In genomic region chr2:215767625-215768024, GRCh38 we compare ENCODE assay signal across 35 cellular contexts.
DNase-seq lines count a peak whose midpoint lies in the region; ATAC-seq, FAIRE-seq and TF ChIP-seq lines count a peak whose summit lies in the region.
"Had no signal": no experiment of that assay in that cellular context is flagged by ENCODE, and none has a peak within 500 bp of the region (broad histone marks: within the 10 kb centered on the region; RNA-seq: fewer than 3 reads in every experiment).

No MANE protein-coding gene starts in this region.

- H3K79me1 ChIP-seq in IMR-90 (ENCODE audit: low read depth in 1 of 2, low read length in 2 of 2) = no peaks in the 10 kb centered on the region
- no peaks in the 10 kb centered on the region for H3K79me1 ChIP-seq in mesenchymal stem cell (replicated peaks; ENCODE audit: low read length, poor library complexity, severe bottlenecking)

- no TSS peak for BruUV-seq in HepG2 (replicated peaks; lab: Mats Ljungman, UMichigan)
- BruUV-seq in IMR-90 (replicated peaks; lab: Mats Ljungman, UMichigan) = no TSS peak
- no TSS peak for BruUV-seq in K562 (replicated peaks; lab: Mats Ljungman, UMichigan)

- H2BK5ac ChIP-seq in IMR-90 (ENCODE audit: low read depth, low read length, poor library complexity, severe bottlenecking) = no peak overlapping the region
- no peak overlapping the region for H2BK5ac ChIP-seq in mesenchymal stem cell (ENCODE audit: low read depth, low read length, poor library complexity, severe bottlenecking)

- H3K27me3 ChIP-seq in HepG2 (ENCODE audit: control insufficient read depth in 1 of 2, insufficient read depth in 2 of 2, low read length in 2 of 2) (no peaks in the 10 kb centered on the region), right lobe of liver (no peaks in the 10 kb centered on the region), IMR-90 (ENCODE audit: control insufficient read depth, insufficient read depth, low read length) (no peaks in the 10 kb centered on the region), K562 (ENCODE audit: control insufficient read depth in 2 of 2, insufficient read depth in 2 of 2, low read length in 2 of 2) (no peaks in the 10 kb centered on the region), mesenchymal stem cell (ENCODE audit: control insufficient read depth in 1 of 2, insufficient read depth in 1 of 2, low read length in 2 of 2) (no peaks in the 10 kb centered on the region), stomach (no peaks in the 10 kb centered on the region)
- H3K27me3 ChIP-seq: BE2C; BLaER1; BLaER1 treated with 17β-estradiol and CSF1 and Interleukin-3, amounts not matched to agents 10 nM and 100 nM had no signal

- H3K23ac ChIP-seq in IMR-90 (ENCODE audit: low read depth, low read length) (no peak overlapping the region), mesenchymal stem cell (ENCODE audit: low read length in 2 of 2) (no peak overlapping the region)

- CTCF ChIA-PET in HepG2 (lab: Yijun Ruan, JAX; ENCODE audit: low intra/inter-chr PET ratio, low total read pairs) (no interaction called here), IMR-90 (lab: Yijun Ruan, JAX) (no interaction called here), K562 (lab: Yijun Ruan, JAX; ENCODE audit: low intra/inter-chr PET ratio) (no interaction called here)

- H3K4me3 ChIP-seq in HepG2 (replicated peaks in 1 of 3; ENCODE audit: insufficient read depth in 1 of 3, low read depth in 2 of 3, low read length in 3 of 3) = no peak overlapping the region
- H3K4me3 ChIP-seq in right lobe of liver = no peak overlapping the region
- no peak overlapping the region for H3K4me3 ChIP-seq in IMR-90 (ENCODE audit: insufficient read depth, low read depth, low read length)
- H3K4me3 ChIP-seq in K562 = no peak overlapping the region
- H3K4me3 ChIP-seq in mesenchymal stem cell (ENCODE audit: insufficient read depth in 1 of 2, low read depth in 1 of 2, low read length in 2 of 2) = no peak overlapping the region
- no peak overlapping the region for H3K4me3 ChIP-seq in stomach
- H3K4me3 ChIP-seq: A549; BLaER1; BLaER1 treated with 17β-estradiol and CSF1 and Interleukin-3, amounts not matched to agents 10 nM and 100 nM had no signal

- no peak overlapping the region for H2BK20ac ChIP-seq in IMR-90 (ENCODE audit: low read depth, low read length)

- H2AK9ac ChIP-seq in IMR-90 (replicated peaks; ENCODE audit: low read depth, low read length, poor library complexity) = no peak overlapping the region

- in situ Hi-C loops in HepG2 (cut with HindIII; ENCODE audit: extremely low pct_ligation_motif_present, low pct_unique_long_range_greater_than_20kb) = no loop called here
- in situ Hi-C loops in IMR-90 (cut with MboI; ENCODE audit: low sequenced_read_pairs) = no loop called here
- in situ Hi-C loops in K562 (cut with MboI) = no loop called here

- FAIRE-seq in HepG2 (lab: Jason Lieb, UNC) (no peak), K562 (lab: Jason Lieb, UNC) (peak; percentile 62)
- FAIRE-seq: A204.1, A549, D721Med had no signal

- no peak overlapping the region for H2BK12ac ChIP-seq in mesenchymal stem cell (ENCODE audit: low read length in 2 of 2)

- H3K4me2 ChIP-seq in HepG2 (ENCODE audit: low read depth, low read length) (no peak overlapping the region), IMR-90 (ENCODE audit: low read depth, low read length) (no peak overlapping the region), K562 (ENCODE audit: insufficient read depth, low read length) (no peak overlapping the region), mesenchymal stem cell (ENCODE audit: low read length, poor library complexity, severe bottlenecking) (no peak overlapping the region)
- H3K4me2 ChIP-seq: A549; BLaER1; BLaER1 treated with 17β-estradiol and CSF1 and Interleukin-3, amounts not matched to agents 10 nM and 100 nM had no signal

- H3K4ac ChIP-seq in IMR-90 (ENCODE audit: low read depth, low read length) (no peak overlapping the region), mesenchymal stem cell (ENCODE audit: low read depth in 1 of 2, low read length in 2 of 2) (no peak overlapping the region)

- H4K20me1 ChIP-seq in HepG2 (ENCODE audit: insufficient read depth, low read length) (no peaks in the 10 kb centered on the region), IMR-90 (ENCODE audit: insufficient read depth, low read length) (no peaks in the 10 kb centered on the region), K562 (replicated peaks; ENCODE audit: control insufficient read depth, insufficient read depth, low read length) (no peaks in the 10 kb centered on the region)
- H4K20me1 ChIP-seq: BLaER1; BLaER1 treated with 17β-estradiol and CSF1 and Interleukin-3, amounts not matched to agents 10 nM and 100 nM had no signal

- intact Hi-C loops in HepG2 (cut with micrococcal nuclease; ENCODE audit: unreplicated experiment) = no loop called here
- intact Hi-C loops in right lobe of liver (cut with DNase I) = no loop called here
- intact Hi-C loops in IMR-90 (cut with micrococcal nuclease) = no loop called here
- intact Hi-C loops in K562 (cut with micrococcal nuclease) = no loop called here
- intact Hi-C loops in stomach (cut with DNase I; ENCODE audit: low total_unique reads) = no loop called here

- 98% methylated on average over 1 of the region's 1 CpG for WGBS in HepG2 (ENCODE audit: low lambda C conversion rate)
- WGBS in right lobe of liver (ENCODE audit: insufficient coverage, low coverage, low lambda C conversion rate, missing lambda C conversion rate) = 89% methylated on average over 1 of the region's 1 CpG
- no CpG with 5 or more reads among the region's 1 CpG for WGBS in IMR-90 (ENCODE audit: extremely low coverage in 2 of 2, insufficient read length in 1 of 2), 2 experiments
- 38% methylated on average over 1 of the region's 1 CpG for WGBS in K562 (ENCODE audit: insufficient coverage, low coverage, missing lambda C conversion rate)
- 100% methylated on average over 1 of the region's 1 CpG for WGBS in mesenchymal stem cell
- 60 to 81% (median 75%) methylated on average over 1 of the region's 1 CpG for WGBS in stomach, 5 donors

- H4K8ac ChIP-seq in IMR-90 (ENCODE audit: low read depth in 2 of 2, low read length in 2 of 2) (no peak overlapping the region), mesenchymal stem cell (ENCODE audit: low read length) (no peak overlapping the region)

- POLR2A ChIA-PET in HepG2 (lab: Yijun Ruan, JAX) (interaction anchor here (1.7 kb wide), 1 partner anchor 15 kb away, joined by 3 read pairs; no protein-coding TSS in a partner anchor), IMR-90 (lab: Charles Lee; ENCODE audit: unreplicated experiment) (no interaction called here), K562 (lab: Yijun Ruan, JAX) (interaction anchor here (1.2 to 1.6 kb wide), 2 partner anchors 18 to 478 kb away, joined by 3 to 4 read pairs; no protein-coding TSS in a partner anchor)

- H3K79me2 ChIP-seq in HepG2 (ENCODE audit: insufficient read depth, low read length) (no peaks in the 10 kb centered on the region), K562 (ENCODE audit: control insufficient read depth, insufficient read depth, low read length) (no peaks in the 10 kb centered on the region)

- H3K9ac ChIP-seq in HepG2 (ENCODE audit: insufficient read depth, low read depth, low read length) (no peak overlapping the region), IMR-90 (ENCODE audit: low read depth, low read length) (no peak overlapping the region), K562 (ENCODE audit: insufficient read depth in 1 of 2, low read depth in 2 of 2, low read length in 2 of 2) (no peak overlapping the region), mesenchymal stem cell (ENCODE audit: low read length) (no peak overlapping the region)
- H3K9ac ChIP-seq: BLaER1; BLaER1 treated with 17β-estradiol and CSF1 and Interleukin-3, amounts not matched to agents 10 nM and 100 nM had no signal

- TF ChIP-seq RAD21 in HepG2 (CRISPR knock-in tag; IDR thresholded peaks at IDR 0.05) (no peak), IMR-90 (IDR thresholded peaks at IDR 0.05; ENCODE audit: low read length) (no peak), K562 (CRISPR knock-in tag; conservative IDR thresholded peaks at IDR 0.05 in 1 of 2, IDR thresholded peaks at IDR 0.05 in 1 of 2) (no peak)

- H2AK5ac ChIP-seq in IMR-90 (ENCODE audit: low read depth, low read length) (0 out of 2 replicates have a peak overlapping the region, but pooled peaks have one; percentile 8), mesenchymal stem cell (ENCODE audit: low read length, severe bottlenecking) (peak overlapping the region; percentile 61)

- ATAC-seq in HepG2 (no peak), right lobe of liver (no peak), IMR-90 (ENCODE audit: low read depth) (no peak), K562 (no peak), GM18868 (IDR thresholded peaks at IDR 0.05; ENCODE audit: unreplicated experiment) (no peak)
- ATAC-seq: A549; CD8-positive, alpha-beta T cell had no signal

- TF ChIP-seq POLR2A in HepG2 (IDR thresholded peaks at IDR 0.05; ENCODE audit: insufficient read depth in 1 of 2, low read depth in 2 of 2, low read length in 2 of 2) (no peak), right lobe of liver (IDR thresholded peaks at IDR 0.05) (no peak), IMR-90 (IDR thresholded peaks at IDR 0.05; ENCODE audit: low read depth, low read length) (no peak), K562 (conservative IDR thresholded peaks at IDR 0.05) (no peak), stomach (IDR thresholded peaks at IDR 0.05) (no peak)

- dilution Hi-C loops in IMR-90 (cut with HindIII; ENCODE audit: low sequenced_read_pairs, unreplicated experiment) = no loop called here

- H3K9me1 ChIP-seq in IMR-90 (ENCODE audit: insufficient read depth, low read length) (peaks cover 3% of the 10 kb centered on the region; the same call in 1 of the 2 replicates), K562 (ENCODE audit: control insufficient read depth, insufficient read depth, low read length) (no peaks in the 10 kb centered on the region)

- DNase-seq in HepG2 (ENCODE audit: low spot score) (no peak), right lobe of liver (no peak), IMR-90 (no peak), K562 (ENCODE audit: extremely low read depth in 1 of 4, low spot score in 3 of 4) (no peak), mesenchymal stem cell (no peak), stomach (no peak), NCI-H2081 (lab: John Stamatoyannopoulos, UW) (no peak)
- DNase-seq: 8988T; ACHN; AML-193; BE2C; C1 segment of cervical spinal cord; Caco-2; Calu3; CD4-positive, alpha-beta memory T cell; CD4-positive, alpha-beta T cell; CD4-positive, CD25-positive, alpha-beta regulatory T cell; CD8-positive, alpha-beta memory T cell; CD8-positive, alpha-beta T cell; COR-L47; DMS 273 treated with DMSO at 0.1 percent for 48 hours; DMS153; DMS53; DMS79; DMS79 treated with DMSO at 0.1 percent for 48 hours; DND-41; EL had no signal

- H2BK15ac ChIP-seq in IMR-90 (ENCODE audit: low read depth, low read length) = peak overlapping the region; percentile 14; the same call in 1 of the 3 replicates
- H2BK15ac ChIP-seq in mesenchymal stem cell (ENCODE audit: low read depth, poor library complexity, severe bottlenecking) = no peak overlapping the region

- no peak for TF ChIP-seq CTCF in HepG2 (CRISPR knock-in tag; IDR thresholded peaks at IDR 0.05)
- no peak for TF ChIP-seq CTCF in right lobe of liver (IDR thresholded peaks at IDR 0.05)
- TF ChIP-seq CTCF in IMR-90 (conservative IDR thresholded peaks at IDR 0.05; ENCODE audit: low read depth, low read length) = no peak
- no peak for TF ChIP-seq CTCF in K562 (IDR thresholded peaks at IDR 0.05 in 2 of 3, conservative IDR thresholded peaks at IDR 0.05 in 1 of 3; ENCODE audit: insufficient read depth in 2 of 3, low read depth in 1 of 3, low read length in 3 of 3)
- no peak for TF ChIP-seq CTCF in stomach (IDR thresholded peaks at IDR 0.05)

- H3K27ac ChIP-seq in HepG2 (ENCODE audit: extremely low read length, insufficient read depth, low read length) = no peak overlapping the region
- H3K27ac ChIP-seq in right lobe of liver = no peak overlapping the region
- H3K27ac ChIP-seq in IMR-90 (ENCODE audit: insufficient read depth, low read length) = no peak overlapping the region
- H3K27ac ChIP-seq in K562 (ENCODE audit: extremely low read depth, low read depth, low read length) = no peak overlapping the region
- no peak overlapping the region for H3K27ac ChIP-seq in mesenchymal stem cell (ENCODE audit: low read length, poor library complexity, severe bottlenecking)
- H3K27ac ChIP-seq in stomach = no peak overlapping the region
- H3K27ac ChIP-seq: 22Rv1; BLaER1; BLaER1 treated with 17β-estradiol and CSF1 and Interleukin-3, amounts not matched to agents 10 nM and 100 nM; C4-2B had no signal

- H3K4me1 ChIP-seq in HepG2 (ENCODE audit: insufficient read depth, low read length) (peaks cover 29% of the 10 kb centered on the region), right lobe of liver (no peaks in the 10 kb centered on the region), IMR-90 (ENCODE audit: control insufficient read depth, insufficient read depth, low read length) (peaks cover 13% of the 10 kb centered on the region), K562 (replicated peaks in 1 of 2; ENCODE audit: control insufficient read depth in 2 of 2, insufficient read depth in 2 of 2, low read length in 2 of 2) (peaks cover 6 to 30% of the 10 kb centered on the region in 2 experiments), mesenchymal stem cell (ENCODE audit: control insufficient read depth, insufficient read depth, low read depth, low read length) (peaks cover 2% of the 10 kb centered on the region), stomach (peaks cover 0 to 11% (median 5%) of the 10 kb centered on the region in 4 donors)

- H3K14ac ChIP-seq in IMR-90 (replicated peaks; ENCODE audit: low read depth, low read length) (no peak overlapping the region), mesenchymal stem cell (ENCODE audit: low read length in 2 of 2) (no peak overlapping the region)

- H2AFZ ChIP-seq in HepG2 (ENCODE audit: low read length) (no peak overlapping the region), IMR-90 (replicated peaks; ENCODE audit: low read length, poor library complexity) (no peak overlapping the region), K562 (ENCODE audit: low read depth, low read length) (peak overlapping the region; percentile 75; the same call in 1 of the 2 replicates), mesenchymal stem cell (ENCODE audit: low read depth, low read length) (no peak overlapping the region)

- H3K9me3 ChIP-seq in HepG2 (ENCODE audit: low read length) (peaks cover 6% of the 10 kb centered on the region; the same call in 1 of the 2 replicates), right lobe of liver (no peaks in the 10 kb centered on the region), IMR-90 (ENCODE audit: control insufficient read depth, insufficient read depth, low read length) (peaks cover 4% of the 10 kb centered on the region), K562 (replicated peaks; ENCODE audit: control insufficient read depth, insufficient read depth, low read depth, low read length) (no peaks in the 10 kb centered on the region), mesenchymal stem cell (ENCODE audit: control insufficient read depth, low read length) (peaks cover 18% of the 10 kb centered on the region), stomach (no peaks in the 10 kb centered on the region)
- H3K9me3 ChIP-seq: A549, BE2C, BLaER1 had no signal

- H3K36me3 ChIP-seq in HepG2 (replicated peaks in 1 of 2; ENCODE audit: control insufficient read depth in 1 of 2, insufficient read depth in 2 of 2, low read length in 2 of 2) (no peaks in the 10 kb centered on the region), right lobe of liver (no peaks in the 10 kb centered on the region), IMR-90 (ENCODE audit: control insufficient read depth, insufficient read depth, low read length) (no peaks in the 10 kb centered on the region), K562 (ENCODE audit: control insufficient read depth, insufficient read depth, low read length) (no peaks in the 10 kb centered on the region), mesenchymal stem cell (ENCODE audit: control insufficient read depth in 1 of 2, insufficient read depth in 2 of 2, low read depth in 1 of 2, low read length in 2 of 2) (peaks cover 0 to 22% of the 10 kb centered on the region in 2 experiments), stomach (no peaks in the 10 kb centered on the region)
- H3K36me3 ChIP-seq: BE2C; BLaER1; BLaER1 treated with 17β-estradiol and CSF1 and Interleukin-3, amounts not matched to agents 10 nM and 100 nM had no signal

- H4K5ac ChIP-seq in IMR-90 (ENCODE audit: low read depth, low read length) = no peak overlapping the region

- H4K91ac ChIP-seq in IMR-90 (ENCODE audit: insufficient read depth, low read depth, low read length) = no peak overlapping the region
- no peak overlapping the region for H4K91ac ChIP-seq in mesenchymal stem cell (ENCODE audit: low read length)

- H3K56ac ChIP-seq in IMR-90 (ENCODE audit: extremely low read depth, insufficient read depth, low read length) = no peak overlapping the region

- H3K18ac ChIP-seq in IMR-90 (ENCODE audit: low read depth, low read length) = no peak overlapping the region
- no peak overlapping the region for H3K18ac ChIP-seq in mesenchymal stem cell (ENCODE audit: low read depth in 1 of 2, low read length in 2 of 2)

- H2BK120ac ChIP-seq in IMR-90 (ENCODE audit: low read depth, low read length) (no peak overlapping the region), mesenchymal stem cell (ENCODE audit: low read depth, low read length) (no peak overlapping the region)

- TF ChIP-seq EP300 in HepG2 (IDR thresholded peaks at IDR 0.05; ENCODE audit: low read depth in 2 of 2, low read length in 2 of 2) (no peak), HepG2 (CRISPR knock-in tag; IDR thresholded peaks at IDR 0.05; ENCODE audit: borderline replicate concordance) (no peak), K562 (IDR thresholded peaks at IDR 0.05; ENCODE audit: low read length) (no peak), stomach (IDR thresholded peaks at IDR 0.05) (no peak)
